Comparison of ENCODE assay signal across 8 cellular contexts in the genomic region with DNA sequence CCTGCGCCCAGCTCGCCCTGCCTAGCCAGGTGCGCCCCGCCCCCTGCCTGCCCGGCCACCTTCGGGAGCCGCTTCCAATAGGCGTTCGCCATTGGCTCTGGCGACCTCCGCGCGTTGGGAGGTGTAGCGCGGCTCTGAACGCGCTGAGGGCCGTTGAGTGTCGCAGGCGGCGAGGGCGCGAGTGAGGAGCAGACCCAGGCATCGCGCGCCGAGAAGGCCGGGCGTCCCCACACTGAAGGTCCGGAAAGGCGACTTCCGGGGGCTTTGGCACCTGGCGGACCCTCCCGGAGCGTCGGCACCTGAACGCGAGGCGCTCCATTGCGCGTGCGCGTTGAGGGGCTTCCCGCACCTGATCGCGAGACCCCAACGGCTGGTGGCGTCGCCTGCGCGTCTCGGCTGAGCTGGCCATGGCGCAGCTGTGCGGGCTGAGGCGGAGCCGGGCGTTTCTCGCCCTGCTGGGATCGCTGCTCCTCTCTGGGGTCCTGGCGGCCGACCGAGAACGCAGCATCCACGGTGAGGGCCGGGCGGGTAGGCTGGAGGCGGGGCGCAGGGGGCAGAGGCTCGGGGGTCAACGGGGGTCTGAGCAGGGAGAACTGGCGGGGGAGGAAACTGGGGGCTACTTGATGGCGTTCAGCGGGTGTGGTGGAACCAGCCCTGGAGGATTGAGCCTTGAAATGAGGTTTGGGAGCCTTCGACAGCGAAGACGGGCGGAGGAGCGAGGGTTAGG. TPM values are rescaled to one million over a fixed set of nuclear protein-coding genes. Genes with fewer than 3 reads are reported as not detected.
DNase-seq lines count a peak whose midpoint lies in the region; ATAC-seq, FAIRE-seq and TF ChIP-seq lines count a peak whose summit lies in the region.

A gene with protein sequence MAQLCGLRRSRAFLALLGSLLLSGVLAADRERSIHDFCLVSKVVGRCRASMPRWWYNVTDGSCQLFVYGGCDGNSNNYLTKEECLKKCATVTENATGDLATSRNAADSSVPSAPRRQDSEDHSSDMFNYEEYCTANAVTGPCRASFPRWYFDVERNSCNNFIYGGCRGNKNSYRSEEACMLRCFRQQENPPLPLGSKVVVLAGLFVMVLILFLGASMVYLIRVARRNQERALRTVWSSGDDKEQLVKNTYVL (plus strand): TSS at position 88 of the 727 bp plus-strand sequence. CDS start 320 bp downstream, at position 408.

- H3K4me3 Mint-ChIP-seq in effector memory CD8-positive, alpha-beta T cell = peak within 1 kb of the TSS; percentile 70 to 79

- TF ChIP-seq CTCF in GM10266 (IDR thresholded peaks at IDR 0.05; ENCODE audit: control insufficient read depth, insufficient read depth, low read depth, missing control alignments) = no peak
- TF ChIP-seq CTCF in WI38 (IDR thresholded peaks at IDR 0.05; ENCODE audit: low read depth, low read length) = no peak
- TF ChIP-seq CTCF in mucosa of descending colon (IDR thresholded peaks at IDR 0.05) = no peak
- TF ChIP-seq CTCF in suprapubic skin (IDR thresholded peaks at IDR 0.05) = no peak
- no peak for TF ChIP-seq CTCF in D721Med (IDR thresholded peaks at IDR 0.05; ENCODE audit: insufficient read depth, missing control alignments)

- TF ChIP-seq POLR2A in suprapubic skin (IDR thresholded peaks at IDR 0.05) = peak in 1 of 2 donors; percentile 68

- H3K36me3 ChIP-seq in mucosa of descending colon (ENCODE audit: low read depth) = no peaks in the 10 kb centered on the region
- no peaks in the 10 kb centered on the region for H3K36me3 ChIP-seq in suprapubic skin

- H3K4me3 ChIP-seq in WI38 (ENCODE audit: low read depth, low read length) (peak within 1 kb of the TSS; percentile 30), mucosa of descending colon (peak within 1 kb of the TSS; percentile 63), suprapubic skin (peak within 1 kb of the TSS; percentile 60)

- ATAC-seq in effector memory CD8-positive, alpha-beta T cell (replicated peaks) = peak; percentile 44
- peak; percentile 16 for ATAC-seq in mucosa of descending colon

- peaks cover 10% of the 10 kb centered on the region in 2 donors for H3K4me1 Mint-ChIP-seq in effector memory CD8-positive, alpha-beta T cell (ENCODE audit: low read depth in 2 of 2)

- WGBS in suprapubic skin = 15% methylated on average over 36 of the region's 78 CpGs

- FAIRE-seq in D721Med (lab: Jason Lieb, UNC) = no peak

- H3K36me3 Mint-ChIP-seq in effector memory CD8-positive, alpha-beta T cell (ENCODE audit: insufficient read depth) = no peaks in the 10 kb centered on the region

- intact Hi-C loops in mucosa of descending colon (cut with DNase I, micrococcal nuclease) = no loop called here

- peaks cover 24 to 45% of the 10 kb centered on the region in 2 donors for H3K27me3 Mint-ChIP-seq in effector memory CD8-positive, alpha-beta T cell

- peak within 1 kb of the TSS in 1 of 2 donors; percentile 79 for H3K27ac Mint-ChIP-seq in effector memory CD8-positive, alpha-beta T cell

- H3K27ac ChIP-seq in suprapubic skin = peak within 1 kb of the TSS; percentile 87

- peaks cover 32% of the 10 kb centered on the region for H3K4me1 ChIP-seq in mucosa of descending colon (ENCODE audit: low read depth)
- H3K4me1 ChIP-seq in suprapubic skin = peaks cover 43% of the 10 kb centered on the region

- H3K9me3 ChIP-seq in mucosa of descending colon = no peaks in the 10 kb centered on the region
- H3K9me3 ChIP-seq in suprapubic skin = no peaks in the 10 kb centered on the region

- DNase-seq in GM10266 (ENCODE audit: extremely low spot score) (peak; percentile 60), HUDEP-2 (lab: John Stamatoyannopoulos, UW; ENCODE audit: unreplicated experiment in 76 of 76) (peak in 44 of 76 experiments; percentile 32 to 83 (median 58)), mucosa of descending colon (peak in 1 of 3 donors; percentile 95), suprapubic skin (ENCODE audit: low spot score in 2 of 2) (peak in 1 of 2 donors; percentile 78), D721Med (ENCODE audit: insufficient read length, low spot score) (no peak), NCI-H446 (lab: John Stamatoyannopoulos, UW) (no peak)
- DNase-seq in effector memory CD8-positive, alpha-beta T cell = peak in 1 of 3 experiments; percentile 33

- no peak for TF ChIP-seq EP300 in suprapubic skin (IDR thresholded peaks at IDR 0.05)

- no peaks in the 10 kb centered on the region for H3K9me3 Mint-ChIP-seq in effector memory CD8-positive, alpha-beta T cell

- peaks cover 4% of the 10 kb centered on the region for H3K27me3 ChIP-seq in suprapubic skin

RNA-seq across cellular contexts. Expression of the gene that starts here (rescaled TPM):
- total RNA-seq in mucosa of descending colon = 100 to 1,000 TPM; 355 to 802 (median 787) TPM
- total RNA-seq in suprapubic skin = 100 to 1,000 TPM; 359 to 639 (median 494) TPM

Comparison
In these comparisons a context has a peak if more than half of its experiments do, and no peak if none do; other contexts are left out.
1. DNase-seq: peak in GM10266 (single experiment) and HUDEP-2 (44 of 76); none in D721Med (single experiment) and NCI-H446 (0 of 2).
2. Peak in every context shown above with its lines, with median percentiles within 50 percentile points of each other: H3K4me3 ChIP-seq.